In the genomic region with DNA sequence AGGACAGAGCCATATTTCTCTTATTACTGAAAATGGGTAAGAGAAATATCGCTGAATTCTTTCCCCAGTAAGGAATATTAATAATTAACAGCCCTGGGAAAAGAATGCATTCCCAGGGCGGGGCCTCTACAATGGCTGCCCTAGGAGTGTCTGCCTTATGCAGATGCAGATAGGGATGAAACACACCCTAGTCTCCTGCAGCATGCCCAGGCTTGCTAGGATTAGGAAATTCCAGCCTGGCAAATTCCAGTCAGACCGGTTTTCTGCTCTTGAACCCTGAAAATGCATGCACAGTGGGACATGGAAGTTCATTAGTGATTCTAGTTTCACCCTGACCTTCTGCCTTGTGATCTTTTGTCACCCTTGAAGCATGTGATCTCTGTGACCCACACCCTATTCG, we compare ENCODE assay signal across 7 cellular contexts. TPM values are rescaled to one million over a fixed set of nuclear protein-coding genes. Genes with fewer than 3 reads are reported as not detected.
DNase-seq lines count a peak whose midpoint lies in the region; FAIRE-seq and TF ChIP-seq lines count a peak whose summit lies in the region.
"Not testable (repeated sequence)": the region's sequence is repeated elsewhere in the genome, so short reads cannot be mapped to it uniquely, and the experiment has no call there.

No MANE protein-coding gene starts in this region.

- intact Hi-C loops in Caco-2 (cut with micrococcal nuclease; ENCODE audit: unreplicated experiment): not testable (repeated sequence)

- H3K4me1 ChIP-seq in Caco-2; small intestine (ENCODE audit: control insufficient read depth in 2 of 2, insufficient read depth in 1 of 2, low read depth in 1 of 2, low read length in 1 of 2): not testable (repeated sequence)

- not testable (repeated sequence) for BruUV-seq in Caco-2 (replicated peaks; lab: Mats Ljungman, UMichigan)

- TF ChIP-seq CTCF in Caco-2 (IDR thresholded peaks at IDR 0.05; ENCODE audit: insufficient read depth in 1 of 2, low read depth in 1 of 2, low read length in 1 of 2, severe bottlenecking in 1 of 2, unreplicated experiment in 1 of 2); epithelial cell of esophagus (IDR thresholded peaks at IDR 0.05; ENCODE audit: insufficient read depth, low read depth, low read length, missing control alignments): not testable (repeated sequence)

- WGBS in small intestine, 3 donors: 39 to 76% (median 42%) methylated on average over 4 of the region's 4 CpGs

- H3K36me3 ChIP-seq in Caco-2 (ENCODE audit: control insufficient read depth, insufficient read depth, low read length); small intestine (ENCODE audit: control insufficient read depth in 2 of 2, insufficient read depth in 2 of 2, low read length in 2 of 2): not testable (repeated sequence)

- H3K27ac ChIP-seq in small intestine (ENCODE audit: low read depth in 1 of 2, low read length in 1 of 2): not testable (repeated sequence)

- H3K27ac Mint-ChIP-seq in Caco-2 (ENCODE audit: unreplicated experiment): not testable (repeated sequence)
- H3K27ac Mint-ChIP-seq in activated naive CD4-positive, alpha-beta T cell treated with anti-CD3 and anti-CD28 coated beads, Interleukin-2, amount 50 U/mL, for 24 hours: peak overlapping the region; percentile 46

- peaks cover 43% of the 10 kb centered on the region for H3K9me3 Mint-ChIP-seq in Caco-2 (ENCODE audit: unreplicated experiment)
- not testable (repeated sequence) for H3K9me3 Mint-ChIP-seq in activated naive CD4-positive, alpha-beta T cell treated with anti-CD3 and anti-CD28 coated beads, Interleukin-2, amount 50 U/mL, for 24 hours

- not testable (repeated sequence) for H3K4me3 ChIP-seq in Caco-2 (ENCODE audit: low read depth, low read length); epithelial cell of esophagus (ENCODE audit: low read length); small intestine (ENCODE audit: low read depth in 1 of 2, low read length in 2 of 2)

- not testable (repeated sequence) for H3K27me3 Mint-ChIP-seq in Caco-2 (ENCODE audit: insufficient read depth, unreplicated experiment); activated naive CD4-positive, alpha-beta T cell treated with anti-CD3 and anti-CD28 coated beads, Interleukin-2, amount 50 U/mL, for 24 hours

- POLR2A ChIA-PET in Caco-2 (lab: Charles Lee): not testable (repeated sequence)

- not testable (repeated sequence) for H3K4me3 Mint-ChIP-seq in Caco-2 (ENCODE audit: unreplicated experiment); activated naive CD4-positive, alpha-beta T cell treated with anti-CD3 and anti-CD28 coated beads, Interleukin-2, amount 50 U/mL, for 24 hours

- H3K4me1 Mint-ChIP-seq in Caco-2 (ENCODE audit: low read depth, unreplicated experiment): not testable (repeated sequence)
- H3K4me1 Mint-ChIP-seq in activated naive CD4-positive, alpha-beta T cell treated with anti-CD3 and anti-CD28 coated beads, Interleukin-2, amount 50 U/mL, for 24 hours: peaks cover 12% of the 10 kb centered on the region

- CTCF ChIA-PET in Caco-2 (lab: Charles Lee): not testable (repeated sequence)

- H3K9me3 ChIP-seq in Caco-2: peaks cover 23% of the 10 kb centered on the region
- not testable (repeated sequence) for H3K9me3 ChIP-seq in small intestine (ENCODE audit: control insufficient read depth, low read depth)

- H3K36me3 Mint-ChIP-seq in Caco-2 (ENCODE audit: insufficient read depth, unreplicated experiment): peaks cover 11% of the 10 kb centered on the region
- H3K36me3 Mint-ChIP-seq in activated naive CD4-positive, alpha-beta T cell treated with anti-CD3 and anti-CD28 coated beads, Interleukin-2, amount 50 U/mL, for 24 hours: not testable (repeated sequence)

- peak; percentile 68 to 80 for DNase-seq in Caco-2
- DNase-seq in DMS53 treated with DMSO at 0.1 percent for 48 hours (lab: John Stamatoyannopoulos, UW; ENCODE audit: unreplicated experiment): peak; percentile 67
- DNase-seq in LoVo (ENCODE audit: low spot score): peak; percentile 54
- peak; percentile 21 for DNase-seq in NCI-H748 (lab: John Stamatoyannopoulos, UW; ENCODE audit: unreplicated experiment)
- peak; percentile 73 for DNase-seq in epithelial cell of esophagus (ENCODE audit: low read depth)
- DNase-seq in small intestine: peak; percentile 82

- FAIRE-seq in small intestine (lab: Jason Lieb, UNC): not testable (repeated sequence)

- not testable (repeated sequence) for H3K27me3 ChIP-seq in Caco-2 (replicated peaks; ENCODE audit: control insufficient read depth, insufficient read depth, low read length); small intestine (ENCODE audit: control insufficient read depth in 2 of 2, insufficient read depth in 2 of 2, low read length in 2 of 2)

RNA-seq across cellular contexts. Expression of gene INPP4A, which starts 9.0 kb away (rescaled TPM):
- 24.9 and 26.3 TPM in 2 replicates for total RNA-seq in Caco-2 (2022)
- 1 to 10 TPM; 1.6 to 6.1 (median 2.2) TPM for polyA plus RNA-seq in small intestine

Comparison
In these comparisons a context has a peak if more than half of its experiments do, and no peak if none do; other contexts are left out.
1. DNase-seq: peak in every context shown above with its lines; median percentile 82 in small intestine; 74 in Caco-2; 73 in epithelial cell of esophagus; 67 in DMS53 treated with DMSO at 0.1 percent for 48 hours; 54 in LoVo; 21 in NCI-H748.